Comparison of ENCODE assay signal across 8 cellular contexts in the genomic region with DNA sequence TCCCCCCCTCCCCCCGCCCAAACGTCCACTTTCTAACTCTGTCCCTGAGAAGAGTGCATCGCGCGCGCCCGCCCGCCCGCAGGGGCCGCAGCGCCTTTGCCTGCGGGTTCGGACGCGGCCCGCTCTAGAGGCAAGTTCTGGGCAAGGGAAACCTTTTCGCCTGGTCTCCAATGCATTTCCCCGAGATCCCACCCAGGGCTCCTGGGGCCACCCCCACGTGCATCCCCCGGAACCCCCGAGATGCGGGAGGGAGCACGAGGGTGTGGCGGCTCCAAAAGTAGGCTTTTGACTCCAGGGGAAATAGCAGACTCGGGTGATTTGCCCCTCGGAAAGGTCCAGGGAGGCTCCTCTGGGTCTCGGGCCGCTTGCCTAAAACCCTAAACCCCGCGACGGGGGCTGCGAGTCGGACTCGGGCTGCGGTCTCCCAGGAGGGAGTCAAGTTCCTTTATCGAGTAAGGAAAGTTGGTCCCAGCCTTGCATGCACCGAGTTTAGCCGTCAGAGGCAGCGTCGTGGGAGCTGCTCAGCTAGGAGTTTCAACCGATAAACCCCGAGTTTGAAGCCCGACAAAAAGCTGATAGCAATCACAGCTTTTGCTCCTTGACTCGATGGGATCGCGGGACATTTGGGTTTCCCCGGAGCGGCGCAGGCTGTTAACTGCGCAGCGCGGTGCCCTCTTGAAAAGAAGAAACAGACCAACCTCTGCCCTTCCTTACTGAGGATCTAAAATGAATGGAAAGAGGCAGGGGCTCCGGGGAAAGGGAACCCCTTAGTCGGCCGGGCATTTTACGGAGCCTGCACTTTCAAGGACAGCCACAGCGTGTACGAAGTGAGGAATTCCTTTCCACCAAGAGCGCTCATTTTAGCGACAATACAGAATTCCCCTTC.
DNase-seq lines count a peak whose midpoint lies in the region; ATAC-seq and TF ChIP-seq lines count a peak whose summit lies in the region.

No MANE protein-coding gene starts in this region.

- H3K4me2 ChIP-seq in GM23248 (ENCODE audit: unreplicated experiment): peak overlapping the region; percentile 83

- 19 to 26% methylated on average over 47 to 60 of the region's 60 CpGs for WGBS in GM23248 (ENCODE audit: low coverage in 1 of 2, low lambda C conversion rate in 2 of 2, missing lambda C conversion rate in 2 of 2), 2 experiments
- 11% methylated on average over 38 of the region's 60 CpGs for WGBS in esophagus muscularis mucosa

- no peaks in the 10 kb centered on the region for H3K27me3 Mint-ChIP-seq in T-helper 17 cell
- H3K27me3 Mint-ChIP-seq in natural killer cell treated with Interleukin-12 subunit alpha and Interleukin-12 subunit beta and Interleukin-15 and Interleukin-18, amount 100 ng/mL, for 72 hours: no peaks in the 10 kb centered on the region

- no peaks in the 10 kb centered on the region for H3K9me3 Mint-ChIP-seq in natural killer cell treated with Interleukin-12 subunit alpha and Interleukin-12 subunit beta and Interleukin-15 and Interleukin-18, amount 100 ng/mL, for 72 hours

- H3K4me1 Mint-ChIP-seq in T-helper 17 cell: peaks cover 42% of the 10 kb centered on the region
- H3K4me1 Mint-ChIP-seq in natural killer cell treated with Interleukin-12 subunit alpha and Interleukin-12 subunit beta and Interleukin-15 and Interleukin-18, amount 100 ng/mL, for 72 hours (ENCODE audit: low read depth in 2 of 2): peaks cover 30 to 40% of the 10 kb centered on the region in 2 donors

- H3K4me1 ChIP-seq in GM23248 (ENCODE audit: insufficient read depth) (peaks cover 19% of the 10 kb centered on the region), esophagus muscularis mucosa (peaks cover 30 to 51% (median 47%) of the 10 kb centered on the region in 4 donors)

- H3K79me2 ChIP-seq in GM23248 (ENCODE audit: insufficient read depth): peaks cover 30% of the 10 kb centered on the region

- in situ Hi-C loops in GM23248 (cut with MboI): loop anchor here (10.0 to 25.0 kb wide), 5 partner anchors 154 to 1046 kb away; a partner anchor contains a TSS

- H3K9me3 ChIP-seq in GM23248 (ENCODE audit: low read depth): no peaks in the 10 kb centered on the region
- no peaks in the 10 kb centered on the region for H3K9me3 ChIP-seq in T-helper 17 cell (ENCODE audit: control insufficient read depth, low read length, poor library complexity, severe bottlenecking)
- H3K9me3 ChIP-seq in esophagus muscularis mucosa: no peaks in the 10 kb centered on the region

- ATAC-seq in T-helper 17 cell (no peak), GM18520 (IDR thresholded peaks at IDR 0.05; ENCODE audit: unreplicated experiment) (no peak), HG03097 (IDR thresholded peaks at IDR 0.05; ENCODE audit: low FRiP score, unreplicated experiment) (no peak), HG02759 (IDR thresholded peaks at IDR 0.05; ENCODE audit: unreplicated experiment) (no peak), GM21717 (IDR thresholded peaks at IDR 0.05; ENCODE audit: unreplicated experiment) (no peak)
- ATAC-seq in natural killer cell treated with Interleukin-12 subunit alpha and Interleukin-12 subunit beta and Interleukin-15 and Interleukin-18, amount 100 ng/mL, for 72 hours: no peak

- no peak for TF ChIP-seq POLR2A in esophagus muscularis mucosa (IDR thresholded peaks at IDR 0.05; ENCODE audit: low read depth)

- H3K27me3 ChIP-seq in GM23248 (replicated peaks; ENCODE audit: insufficient read depth): no peaks in the 10 kb centered on the region
- H3K27me3 ChIP-seq in esophagus muscularis mucosa: peaks cover 14 to 81% (median 43%) of the 10 kb centered on the region in 4 donors

- H3K4me3 ChIP-seq in GM23248 (peak overlapping the region; percentile 97), esophagus muscularis mucosa (peak overlapping the region; percentile 68 to 77 (median 73))

- peaks cover 3% of the 10 kb centered on the region for H3K36me3 Mint-ChIP-seq in T-helper 17 cell (ENCODE audit: low read depth)
- H3K36me3 Mint-ChIP-seq in natural killer cell treated with Interleukin-12 subunit alpha and Interleukin-12 subunit beta and Interleukin-15 and Interleukin-18, amount 100 ng/mL, for 72 hours: no peaks in the 10 kb centered on the region

- peak overlapping the region; percentile 75 for H3K27ac Mint-ChIP-seq in T-helper 17 cell
- H3K27ac Mint-ChIP-seq in natural killer cell treated with Interleukin-12 subunit alpha and Interleukin-12 subunit beta and Interleukin-15 and Interleukin-18, amount 100 ng/mL, for 72 hours: peak overlapping the region; percentile 58 to 64

- no peaks in the 10 kb centered on the region for H4K20me1 ChIP-seq in GM23248 (ENCODE audit: insufficient read depth)

- intact Hi-C loops in esophagus muscularis mucosa (cut with DNase I): loop anchor here (5.0 to 10.0 kb wide), 2 partner anchors 511 to 944 kb away; no protein-coding TSS in a partner anchor

- peak overlapping the region; percentile 76 for H3K4me3 Mint-ChIP-seq in T-helper 17 cell
- peak overlapping the region; percentile 58 for H3K4me3 Mint-ChIP-seq in natural killer cell treated with Interleukin-12 subunit alpha and Interleukin-12 subunit beta and Interleukin-15 and Interleukin-18, amount 100 ng/mL, for 72 hours

- TF ChIP-seq CTCF in esophagus muscularis mucosa (IDR thresholded peaks at IDR 0.05): no peak

- H3K27ac ChIP-seq in GM23248 (peak overlapping the region; percentile 99), esophagus muscularis mucosa (replicated peaks in 1 of 4) (peak overlapping the region in 3 of 4 donors; percentile 4 to 82 (median 82))

- H3F3A ChIP-seq in GM23248 (ENCODE audit: insufficient read depth): peaks cover 14% of the 10 kb centered on the region

- H2AFZ ChIP-seq in GM23248: peak overlapping the region; percentile 77

- peak; percentile 62 for DNase-seq in GM23248
- no peak for DNase-seq in T-helper 17 cell
- peak; percentile 82 for DNase-seq in esophagus muscularis mucosa (ENCODE audit: extremely low spot score)
- peak; percentile 65 for DNase-seq in natural killer cell treated with Interleukin-12 subunit alpha and Interleukin-12 subunit beta and Interleukin-15 and Interleukin-18, amount 100 ng/mL, for 72 hours (ENCODE audit: low spot score)

- no peaks in the 10 kb centered on the region for H3K9me2 ChIP-seq in GM23248 (ENCODE audit: insufficient read depth)

- TF ChIP-seq EP300 in esophagus muscularis mucosa (IDR thresholded peaks at IDR 0.05): no peak

- no peaks in the 10 kb centered on the region for H3K36me3 ChIP-seq in GM23248 (ENCODE audit: low read depth)
- no peaks in the 10 kb centered on the region for H3K36me3 ChIP-seq in esophagus muscularis mucosa

- H3K9ac ChIP-seq in GM23248: peak overlapping the region; percentile 100

Comparison
In these comparisons a context has a peak if more than half of its experiments do, and no peak if none do; other contexts are left out.
1. DNase-seq: peak in GM23248 (single experiment), esophagus muscularis mucosa (single experiment) and natural killer cell treated with Interleukin-12 subunit alpha and Interleukin-12 subunit beta and Interleukin-15 and Interleukin-18, amount 100 ng/mL, for 72 hours (single experiment); none in T-helper 17 cell (0 of 3).